Comparison of ENCODE assay signal across 1 cellular context in the genomic region with DNA sequence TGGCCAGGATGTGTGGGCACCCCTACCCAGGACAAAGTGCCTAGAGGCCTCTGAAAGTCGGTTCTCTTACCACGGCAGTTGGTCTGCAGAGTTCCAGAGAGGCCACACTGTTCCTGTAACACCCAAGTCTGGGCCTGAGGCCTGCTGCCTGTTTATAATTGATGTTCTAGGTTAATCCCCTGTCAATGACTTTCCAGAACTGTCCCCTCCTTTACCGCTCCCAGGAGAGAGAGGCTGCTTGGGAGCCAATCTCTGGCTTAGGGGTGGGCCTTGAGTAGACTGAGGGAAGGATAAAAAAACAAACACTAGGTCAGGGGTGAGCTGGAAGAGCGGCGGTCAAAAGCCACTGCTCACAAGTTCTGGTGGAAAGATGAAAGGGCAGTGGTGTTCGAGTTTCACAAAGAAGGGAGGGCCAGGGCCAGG.
TF ChIP-seq lines count a peak whose summit lies in the region.

No MANE protein-coding gene starts in this region.

TF ChIP-seq in WTC11, 78 proteins besides CTCF, POLR2A, EP300 and RAD21:
- TF ChIP-seq, protein P1, sequence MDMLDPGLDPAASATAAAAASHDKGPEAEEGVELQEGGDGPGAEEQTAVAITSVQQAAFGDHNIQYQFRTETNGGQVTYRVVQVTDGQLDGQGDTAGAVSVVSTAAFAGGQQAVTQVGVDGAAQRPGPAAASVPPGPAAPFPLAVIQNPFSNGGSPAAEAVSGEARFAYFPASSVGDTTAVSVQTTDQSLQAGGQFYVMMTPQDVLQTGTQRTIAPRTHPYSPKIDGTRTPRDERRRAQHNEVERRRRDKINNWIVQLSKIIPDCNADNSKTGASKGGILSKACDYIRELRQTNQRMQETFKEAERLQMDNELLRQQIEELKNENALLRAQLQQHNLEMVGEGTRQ (CRISPR knock-in tag; IDR thresholded peaks at IDR 0.05), result no peak
- TF ChIP-seq NFATC4 (CRISPR knock-in tag; IDR thresholded peaks at IDR 0.05) (no peak), RORB (CRISPR knock-in tag; IDR thresholded peaks at IDR 0.05) (no peak), OVOL2 (CRISPR knock-in tag; IDR thresholded peaks at IDR 0.05; ENCODE audit: borderline replicate concordance) (no peak), TP53 (CRISPR knock-in tag; IDR thresholded peaks at IDR 0.05) (no peak), ELF4 (CRISPR knock-in tag; IDR thresholded peaks at IDR 0.05; ENCODE audit: low read depth) (no peak), ZNF423 (CRISPR knock-in tag; IDR thresholded peaks at IDR 0.05) (no peak)
- TF ChIP-seq, protein P2, sequence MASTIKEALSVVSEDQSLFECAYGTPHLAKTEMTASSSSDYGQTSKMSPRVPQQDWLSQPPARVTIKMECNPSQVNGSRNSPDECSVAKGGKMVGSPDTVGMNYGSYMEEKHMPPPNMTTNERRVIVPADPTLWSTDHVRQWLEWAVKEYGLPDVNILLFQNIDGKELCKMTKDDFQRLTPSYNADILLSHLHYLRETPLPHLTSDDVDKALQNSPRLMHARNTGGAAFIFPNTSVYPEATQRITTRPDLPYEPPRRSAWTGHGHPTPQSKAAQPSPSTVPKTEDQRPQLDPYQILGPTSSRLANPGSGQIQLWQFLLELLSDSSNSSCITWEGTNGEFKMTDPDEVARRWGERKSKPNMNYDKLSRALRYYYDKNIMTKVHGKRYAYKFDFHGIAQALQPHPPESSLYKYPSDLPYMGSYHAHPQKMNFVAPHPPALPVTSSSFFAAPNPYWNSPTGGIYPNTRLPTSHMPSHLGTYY (CRISPR knock-in tag; IDR thresholded peaks at IDR 0.05), result no peak
- TF ChIP-seq, protein P3, sequence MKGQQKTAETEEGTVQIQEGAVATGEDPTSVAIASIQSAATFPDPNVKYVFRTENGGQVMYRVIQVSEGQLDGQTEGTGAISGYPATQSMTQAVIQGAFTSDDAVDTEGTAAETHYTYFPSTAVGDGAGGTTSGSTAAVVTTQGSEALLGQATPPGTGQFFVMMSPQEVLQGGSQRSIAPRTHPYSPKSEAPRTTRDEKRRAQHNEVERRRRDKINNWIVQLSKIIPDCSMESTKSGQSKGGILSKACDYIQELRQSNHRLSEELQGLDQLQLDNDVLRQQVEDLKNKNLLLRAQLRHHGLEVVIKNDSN (CRISPR knock-in tag; IDR thresholded peaks at IDR 0.05), result no peak
- TF ChIP-seq, protein P4, sequence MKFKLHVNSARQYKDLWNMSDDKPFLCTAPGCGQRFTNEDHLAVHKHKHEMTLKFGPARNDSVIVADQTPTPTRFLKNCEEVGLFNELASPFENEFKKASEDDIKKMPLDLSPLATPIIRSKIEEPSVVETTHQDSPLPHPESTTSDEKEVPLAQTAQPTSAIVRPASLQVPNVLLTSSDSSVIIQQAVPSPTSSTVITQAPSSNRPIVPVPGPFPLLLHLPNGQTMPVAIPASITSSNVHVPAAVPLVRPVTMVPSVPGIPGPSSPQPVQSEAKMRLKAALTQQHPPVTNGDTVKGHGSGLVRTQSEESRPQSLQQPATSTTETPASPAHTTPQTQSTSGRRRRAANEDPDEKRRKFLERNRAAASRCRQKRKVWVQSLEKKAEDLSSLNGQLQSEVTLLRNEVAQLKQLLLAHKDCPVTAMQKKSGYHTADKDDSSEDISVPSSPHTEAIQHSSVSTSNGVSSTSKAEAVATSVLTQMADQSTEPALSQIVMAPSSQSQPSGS (CRISPR knock-in tag; IDR thresholded peaks at IDR 0.05; ENCODE audit: borderline replicate concordance, low read depth), result no peak
- TF ChIP-seq, protein P5, sequence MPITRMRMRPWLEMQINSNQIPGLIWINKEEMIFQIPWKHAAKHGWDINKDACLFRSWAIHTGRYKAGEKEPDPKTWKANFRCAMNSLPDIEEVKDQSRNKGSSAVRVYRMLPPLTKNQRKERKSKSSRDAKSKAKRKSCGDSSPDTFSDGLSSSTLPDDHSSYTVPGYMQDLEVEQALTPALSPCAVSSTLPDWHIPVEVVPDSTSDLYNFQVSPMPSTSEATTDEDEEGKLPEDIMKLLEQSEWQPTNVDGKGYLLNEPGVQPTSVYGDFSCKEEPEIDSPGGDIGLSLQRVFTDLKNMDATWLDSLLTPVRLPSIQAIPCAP (CRISPR knock-in tag; IDR thresholded peaks at IDR 0.05), result no peak
- TF ChIP-seq, protein P6, sequence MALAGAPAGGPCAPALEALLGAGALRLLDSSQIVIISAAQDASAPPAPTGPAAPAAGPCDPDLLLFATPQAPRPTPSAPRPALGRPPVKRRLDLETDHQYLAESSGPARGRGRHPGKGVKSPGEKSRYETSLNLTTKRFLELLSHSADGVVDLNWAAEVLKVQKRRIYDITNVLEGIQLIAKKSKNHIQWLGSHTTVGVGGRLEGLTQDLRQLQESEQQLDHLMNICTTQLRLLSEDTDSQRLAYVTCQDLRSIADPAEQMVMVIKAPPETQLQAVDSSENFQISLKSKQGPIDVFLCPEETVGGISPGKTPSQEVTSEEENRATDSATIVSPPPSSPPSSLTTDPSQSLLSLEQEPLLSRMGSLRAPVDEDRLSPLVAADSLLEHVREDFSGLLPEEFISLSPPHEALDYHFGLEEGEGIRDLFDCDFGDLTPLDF (CRISPR knock-in tag; IDR thresholded peaks at IDR 0.05), result no peak
